In the genomic region with DNA sequence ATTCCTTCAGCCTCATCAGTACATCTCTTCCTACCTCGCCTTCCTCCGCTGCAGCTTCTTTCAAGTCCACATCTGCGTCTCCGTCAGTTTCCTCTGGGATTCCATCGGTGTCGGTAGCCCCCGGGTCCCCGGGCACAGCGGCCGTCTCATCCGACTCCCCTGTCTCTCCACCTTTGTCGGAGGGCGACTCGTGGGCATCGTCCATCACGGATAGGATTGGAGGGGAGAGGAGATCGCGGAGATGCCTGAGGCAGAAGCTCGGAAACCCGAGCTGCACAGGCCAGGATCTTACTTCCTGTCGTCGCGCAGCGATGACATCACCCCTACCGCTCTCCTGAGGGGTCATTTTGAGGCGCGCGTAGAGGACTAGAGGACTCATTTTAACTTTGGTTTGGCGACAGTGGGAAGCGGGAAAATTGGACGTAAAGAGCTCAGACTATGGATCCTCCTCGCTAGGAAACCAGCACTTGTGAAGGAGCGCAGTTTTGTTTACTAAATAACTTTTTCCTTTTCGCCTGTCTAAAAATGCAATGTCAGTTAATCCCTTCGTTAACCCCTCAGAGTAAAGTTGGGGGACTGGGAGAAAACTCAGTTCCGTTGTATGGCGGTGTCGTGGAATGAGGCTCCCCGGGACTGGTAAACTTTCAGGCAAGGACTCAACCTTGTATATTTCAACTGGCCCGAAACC, we compare ENCODE assay signal across 8 cellular contexts. TPM values are rescaled to one million over a fixed set of nuclear protein-coding genes. Genes with fewer than 3 reads are reported as not detected.
DNase-seq lines count a peak whose midpoint lies in the region; ATAC-seq and TF ChIP-seq lines count a peak whose summit lies in the region.

TSS of gene TAF11 (minus strand) at position 290 of the 688 bp plus-strand sequence. CDS start at position 205, 85 bp downstream.

- no peaks in the 10 kb centered on the region for H3K27me3 ChIP-seq in kidney epithelial cell (ENCODE audit: control insufficient read depth, insufficient read depth, low read length)

- TF ChIP-seq CTCF in choroid plexus epithelial cell (conservative IDR thresholded peaks at IDR 0.05; ENCODE audit: low read depth, low read length) (no peak), kidney epithelial cell (IDR thresholded peaks at IDR 0.05; ENCODE audit: insufficient read depth, low read length, poor library complexity, severe bottlenecking) (no peak)

- peak within 1 kb of the TSS; percentile 91 for H3K4me3 ChIP-seq in choroid plexus epithelial cell (ENCODE audit: low read depth, low read length)
- H3K4me3 ChIP-seq in kidney epithelial cell (ENCODE audit: low read depth, low read length): peak within 1 kb of the TSS; percentile 80

- peak; percentile 76 for ATAC-seq in HG03460 (IDR thresholded peaks at IDR 0.05; ENCODE audit: unreplicated experiment)

- DNase-seq in AML-193 (lab: John Stamatoyannopoulos, UW) (peak; percentile 96), GM19240 (ENCODE audit: insufficient read length, low spot score) (peak; percentile 64), NCI-H526 (lab: John Stamatoyannopoulos, UW) (peak; percentile 93 to 96), choroid plexus epithelial cell (ENCODE audit: low read depth) (peak; percentile 95), kidney epithelial cell (ENCODE audit: low read depth) (peak; percentile 86)
- peak; percentile 85 to 87 for DNase-seq in activated CD4-positive, alpha-beta T cell treated with anti-CD3 and anti-CD28 coated beads for 4 hours
- DNase-seq in stimulated activated CD4-positive, alpha-beta T cell treated with anti-CD3 and anti-CD28 coated beads, Interleukin-15, amount 100 ng/mL, for 24 hours: peak; percentile 94

- H3K36me3 ChIP-seq in kidney epithelial cell (ENCODE audit: control insufficient read depth, insufficient read depth, low read length): no peaks in the 10 kb centered on the region

RNA-seq across cellular contexts. Expression of gene TAF11, which starts in this region (rescaled TPM):
- 22.5 and 27.5 TPM in 2 replicates for total RNA-seq in kidney epithelial cell

Comparison
In these comparisons a context has a peak if more than half of its experiments do, and no peak if none do; other contexts are left out.
1. Peak in every context shown above with its lines: DNase-seq, ATAC-seq and H3K4me3 ChIP-seq.